Comparison of ENCODE assay signal across 9 cellular contexts in the genomic region with DNA sequence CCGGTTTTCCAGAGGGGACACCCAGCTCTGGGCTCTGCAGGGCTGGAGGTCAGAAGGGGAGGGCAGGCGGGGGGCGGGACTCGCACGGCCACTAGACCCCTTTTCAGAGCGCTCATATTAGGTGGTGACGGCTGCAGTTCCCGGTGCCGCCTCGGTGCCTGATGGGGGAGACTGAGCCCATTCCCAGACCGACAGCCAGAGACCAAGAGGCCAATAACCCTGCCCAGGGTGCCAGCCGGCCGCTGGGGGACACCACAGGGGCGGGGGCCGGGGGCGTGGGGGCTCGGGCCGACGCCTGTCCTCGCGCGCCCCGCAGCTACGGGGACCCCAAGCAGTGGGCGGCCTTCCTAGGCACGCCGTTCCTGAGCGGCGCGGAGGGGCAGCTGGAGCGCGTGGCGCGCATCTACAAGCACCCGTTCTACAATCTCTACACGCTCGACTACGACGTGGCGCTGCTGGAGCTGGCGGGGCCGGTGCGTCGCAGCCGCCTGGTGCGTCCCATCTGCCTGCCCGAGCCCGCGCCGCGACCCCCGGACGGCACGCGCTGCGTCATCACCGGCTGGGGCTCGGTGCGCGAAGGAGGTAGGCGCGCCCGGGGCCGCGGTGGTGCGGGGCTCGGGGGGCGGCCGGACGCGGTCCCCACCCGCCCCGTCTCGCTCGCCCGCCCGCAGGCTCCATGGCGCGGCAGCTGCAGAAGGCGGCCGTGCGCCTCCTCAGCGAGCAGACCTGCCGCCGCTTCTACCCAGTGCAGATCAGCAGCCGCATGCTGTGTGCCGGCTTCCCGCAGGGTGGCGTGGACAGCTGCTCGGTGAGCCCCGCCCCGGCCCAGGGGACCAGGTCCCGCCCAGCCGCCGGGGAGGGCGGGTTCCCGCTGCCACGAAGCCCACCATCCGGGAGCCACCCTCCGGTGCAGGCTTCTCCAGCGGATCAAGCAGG. TPM values are rescaled to one million over a fixed set of nuclear protein-coding genes. Genes with fewer than 3 reads are reported as not detected.
DNase-seq lines count a peak whose midpoint lies in the region; ATAC-seq, FAIRE-seq and TF ChIP-seq lines count a peak whose summit lies in the region.
"Had no signal": no experiment of that assay in that cellular context is flagged by ENCODE, and none has a peak within 500 bp of the region (broad histone marks: within the 10 kb centered on the region; RNA-seq: fewer than 3 reads in every experiment).

No MANE protein-coding gene starts in this region.

- no peaks in the 10 kb centered on the region for H3K9me3 ChIP-seq in RWPE2 (ENCODE audit: severe bottlenecking)
- H3K9me3 ChIP-seq in pancreas, result no peaks in the 10 kb centered on the region

- FAIRE-seq in pancreas (lab: Jason Lieb, UNC), result no peak

- H3K27ac ChIP-seq in RWPE2 (ENCODE audit: poor library complexity, severe bottlenecking) (no peak overlapping the region), pancreas (peak overlapping the region in 3 of 4 donors; percentile 52 to 81 (median 72))

- peaks cover 16% of the 10 kb centered on the region for H3K36me3 ChIP-seq in RWPE2 (ENCODE audit: low read depth)
- no peaks in the 10 kb centered on the region for H3K36me3 ChIP-seq in pancreas

- intact Hi-C loops in pancreas (cut with DNase I), result no loop called here

- no peaks in the 10 kb centered on the region for H3K27me3 ChIP-seq in RWPE2 (ENCODE audit: insufficient read depth, poor library complexity, severe bottlenecking)
- H3K27me3 ChIP-seq in pancreas, result no peaks in the 10 kb centered on the region

- H3K4me3 ChIP-seq in RWPE2 (ENCODE audit: severe bottlenecking), result no peak overlapping the region
- H3K4me3 ChIP-seq in fibroblast of villous mesenchyme (ENCODE audit: low read depth, low read length), result peak overlapping the region; percentile 41
- H3K4me3 ChIP-seq in pancreas, result peak overlapping the region; percentile 7 to 92 (median 48)

- H3K4me1 ChIP-seq in RWPE2 (ENCODE audit: insufficient read depth, poor library complexity, severe bottlenecking) (peaks cover 4% of the 10 kb centered on the region), pancreas (peaks cover 5 to 24% (median 7%) of the 10 kb centered on the region in 3 donors)

- WGBS in pancreas, 2 donors, result 41 to 54% methylated on average over 67 to 101 of the region's 101 CpGs

- TF ChIP-seq CTCF in RWPE2 (IDR thresholded peaks at IDR 0.05; ENCODE audit: poor library complexity, severe bottlenecking), result no peak
- TF ChIP-seq CTCF in fibroblast of villous mesenchyme (IDR thresholded peaks at IDR 0.05; ENCODE audit: insufficient read depth, low read depth, low read length), result peak; percentile 45
- TF ChIP-seq CTCF in pancreas (IDR thresholded peaks at IDR 0.05), result peak in 1 of 4 donors; percentile 8

- ATAC-seq in RWPE2 (ENCODE audit: low read depth), result no peak
- peak in 2 of 4 donors; percentile 29 to 37 for ATAC-seq in pancreas
- no peak for ATAC-seq in GM21737 (IDR thresholded peaks at IDR 0.05; ENCODE audit: unreplicated experiment)

- DNase-seq in D341Med (ENCODE audit: low spot score), result peak; percentile 92
- peak; percentile 55 for DNase-seq in RWPE2 (ENCODE audit: low spot score)
- peak; percentile 77 for DNase-seq in fibroblast of villous mesenchyme (ENCODE audit: low read depth)
- peak; percentile 58 to 90 (median 70) for DNase-seq in pancreas
- no peak for DNase-seq in NOMO-1 treated with dmso at 0.1 percent for 144 hours (lab: John Stamatoyannopoulos, UW; ENCODE audit: unreplicated experiment)
- no peak for DNase-seq in COLO668 (lab: John Stamatoyannopoulos, UW; ENCODE audit: unreplicated experiment)
- DNase-seq in OCI-M1 (lab: John Stamatoyannopoulos, UW), result no peak
- DNase-seq: NCI-H1694 had no signal

RNA-seq across cellular contexts. Expression of a gene that starts 2.4 kb away (rescaled TPM):
- total RNA-seq in fibroblast of villous mesenchyme, result 24.2 and 34.8 TPM in 2 replicates
- total RNA-seq in pancreas, result 10 to 100 TPM; 37.7 to 71.8 (median 48.2) TPM
- polyA plus RNA-seq in pancreas, result 10 to 100 TPM; 43.3 to 51.7 TPM

RNA-seq across cellular contexts. Expression of a gene that starts 31.8 kb away (rescaled TPM):
- total RNA-seq in fibroblast of villous mesenchyme, result 58.6 and 92.0 TPM in 2 replicates
- 10 to 100 TPM in 3 of 6 donors, 1 to 10 TPM in 3; 3.9 to 14.8 (median 9.7) TPM for total RNA-seq in pancreas
- polyA plus RNA-seq in pancreas, result 10 to 100 TPM in 1 of 2 donors, 1 to 10 TPM in 1; 5.2 to 11.9 TPM

RNA-seq across cellular contexts. Expression of a gene that starts 51.0 kb away (rescaled TPM):
- total RNA-seq in fibroblast of villous mesenchyme (54.8 and 70.9 TPM in 2 replicates), pancreas (10 to 100 TPM; 20.4 to 58.8 (median 42.3) TPM)
- 100 to 1,000 TPM; 182 to 237 TPM for polyA plus RNA-seq in pancreas

Comparison
In these comparisons a context has a peak if more than half of its experiments do, and no peak if none do; other contexts are left out.
1. DNase-seq: peak in D341Med (single experiment), RWPE2 (single experiment), fibroblast of villous mesenchyme (single experiment) and pancreas (6 of 6); none in NOMO-1 treated with dmso at 0.1 percent for 144 hours (single experiment), COLO668 (single experiment) and OCI-M1 (single experiment).